In the genomic region with DNA sequence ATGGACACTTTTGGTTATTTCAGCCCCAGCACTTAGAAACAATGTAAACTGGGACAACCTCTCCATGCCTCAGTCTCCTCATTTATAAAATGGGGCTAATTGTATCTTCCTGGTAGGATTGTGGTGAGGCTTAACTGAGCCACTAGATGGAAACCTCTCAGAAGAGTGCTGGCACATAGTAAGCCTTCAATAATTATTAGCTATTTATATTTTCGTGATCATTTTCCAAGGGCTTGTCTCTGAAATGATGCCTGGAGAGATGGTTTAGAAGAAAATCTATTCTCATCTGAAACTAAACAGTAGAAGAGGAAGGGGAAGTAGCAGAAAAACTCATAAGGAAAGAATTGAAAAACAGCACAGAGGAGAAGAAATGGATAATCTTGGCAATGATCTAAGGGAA, we compare ENCODE assay signal across 19 cellular contexts. TPM values are rescaled to one million over a fixed set of nuclear protein-coding genes. Genes with fewer than 3 reads are reported as not detected.
DNase-seq lines count a peak whose midpoint lies in the region; ATAC-seq, FAIRE-seq and TF ChIP-seq lines count a peak whose summit lies in the region.
"Had no signal": no experiment of that assay in that cellular context is flagged by ENCODE, and none has a peak within 500 bp of the region (broad histone marks: within the 10 kb centered on the region; RNA-seq: fewer than 3 reads in every experiment).

No MANE protein-coding gene starts in this region.

- no peak for ATAC-seq in WTC11
- ATAC-seq in natural killer cell treated with Interleukin-12 subunit alpha and Interleukin-12 subunit beta and Interleukin-15 and Interleukin-18, amount 100 ng/mL, for 72 hours = no peak
- ATAC-seq: HCT116 had no signal

- peaks cover 4% of the 10 kb centered on the region for H3K9me3 Mint-ChIP-seq in activated CD4-positive, alpha-beta T cell treated with anti-CD3 and anti-CD28 coated beads, Interleukin-2, amount 10 ng/mL, durations not matched to agents 24 days and 14 days
- H3K9me3 Mint-ChIP-seq in WTC11 (no peaks in the 10 kb centered on the region), progenitor cell of endocrine pancreas (ENCODE audit: low read depth) (no peaks in the 10 kb centered on the region), neural progenitor cell (peaks cover 7% of the 10 kb centered on the region)
- no peaks in the 10 kb centered on the region for H3K9me3 Mint-ChIP-seq in natural killer cell treated with Interleukin-12 subunit alpha and Interleukin-12 subunit beta and Interleukin-15 and Interleukin-18, amount 100 ng/mL, for 72 hours

- TF ChIP-seq CTCF in D721Med (IDR thresholded peaks at IDR 0.05; ENCODE audit: insufficient read depth, missing control alignments) (no peak), WTC11 (IDR thresholded peaks at IDR 0.05) (no peak), progenitor cell of endocrine pancreas (IDR thresholded peaks at IDR 0.05; ENCODE audit: unreplicated experiment) (no peak), neural progenitor cell (IDR thresholded peaks at IDR 0.05) (no peak)

- POLR2A ChIA-PET in WTC11 (lab: Charles Lee) = no interaction called here

- intact Hi-C loops in activated CD4-positive, alpha-beta T cell treated with anti-CD3 and anti-CD28 coated beads, Interleukin-2, amount 10 ng/mL, durations not matched to agents 24 days and 14 days (cut with micrococcal nuclease) = loop anchor here (5.0 to 10.0 kb wide), 2 partner anchors 136 to 428 kb away; a partner anchor contains a TSS

- H3K36me3 Mint-ChIP-seq in activated CD4-positive, alpha-beta T cell treated with anti-CD3 and anti-CD28 coated beads, Interleukin-2, amount 10 ng/mL, durations not matched to agents 24 days and 14 days (ENCODE audit: low read depth) = no peaks in the 10 kb centered on the region
- no peaks in the 10 kb centered on the region; the same call in 1 of the 2 replicates for H3K36me3 Mint-ChIP-seq in WTC11
- peaks cover 6% of the 10 kb centered on the region for H3K36me3 Mint-ChIP-seq in natural killer cell treated with Interleukin-12 subunit alpha and Interleukin-12 subunit beta and Interleukin-15 and Interleukin-18, amount 100 ng/mL, for 72 hours
- no peaks in the 10 kb centered on the region for H3K36me3 Mint-ChIP-seq in progenitor cell of endocrine pancreas (ENCODE audit: insufficient read depth)
- H3K36me3 Mint-ChIP-seq in neural progenitor cell = no peaks in the 10 kb centered on the region

- no peaks in the 10 kb centered on the region for H3K9me3 ChIP-seq in neural progenitor cell (ENCODE audit: low read depth)

- H3K9ac ChIP-seq in neural progenitor cell = no peak overlapping the region

- H4K20me1 ChIP-seq in neural progenitor cell (ENCODE audit: low read depth) = peaks cover 66% of the 10 kb centered on the region

- no peak overlapping the region for H3K4me2 ChIP-seq in neural progenitor cell

- DNase-seq in activated CD4-positive, alpha-beta T cell treated with anti-CD3 and anti-CD28 coated beads, Interleukin-2, amount 10 ng/mL, durations not matched to agents 24 days and 14 days = no peak
- DNase-seq in activated CD4-positive, alpha-beta T cell treated with anti-CD3 and anti-CD28 coated beads for 1 hour = no peak
- DNase-seq in D721Med (ENCODE audit: insufficient read length, low spot score) (no peak), WTC11 (ENCODE audit: low spot score) (no peak), progenitor cell of endocrine pancreas (ENCODE audit: low spot score, unreplicated experiment) (no peak), neural progenitor cell (ENCODE audit: low spot score) (no peak), cerebellum (ENCODE audit: low spot score) (no peak)
- no peak for DNase-seq in natural killer cell treated with Interleukin-12 subunit alpha and Interleukin-12 subunit beta and Interleukin-15 and Interleukin-18, amount 100 ng/mL, for 72 hours (ENCODE audit: low spot score)
- DNase-seq: DND-41, KBM-7, NCI-H1092, NCI-H146, NCI-H2081, NCI-H748 treated with DMSO at 0.1 percent for 48 hours had no signal

- H2AFZ ChIP-seq in neural progenitor cell (replicated peaks) = no peak overlapping the region

- peaks cover 23% of the 10 kb centered on the region for H3K36me3 ChIP-seq in neural progenitor cell

- peak; percentile 95 for FAIRE-seq in D721Med (lab: Jason Lieb, UNC)
- FAIRE-seq: G401.6 had no signal

- peaks cover 99% of the 10 kb centered on the region for H3K27me3 ChIP-seq in neural progenitor cell

- H3K4me3 ChIP-seq in neural progenitor cell = no peak overlapping the region

- CTCF ChIA-PET in WTC11 (lab: Charles Lee) = interaction anchor here (2.7 to 4.9 kb wide), 4 partner anchors 10 to 136 kb away, joined by 10 to 45 read pairs (median 38); a partner anchor contains a TSS

- peaks cover 18% of the 10 kb centered on the region for H3K4me1 Mint-ChIP-seq in activated CD4-positive, alpha-beta T cell treated with anti-CD3 and anti-CD28 coated beads, Interleukin-2, amount 10 ng/mL, durations not matched to agents 24 days and 14 days
- peaks cover 58% of the 10 kb centered on the region for H3K4me1 Mint-ChIP-seq in WTC11
- peaks cover 6 to 8% of the 10 kb centered on the region in 2 donors for H3K4me1 Mint-ChIP-seq in natural killer cell treated with Interleukin-12 subunit alpha and Interleukin-12 subunit beta and Interleukin-15 and Interleukin-18, amount 100 ng/mL, for 72 hours (ENCODE audit: low read depth in 2 of 2)
- H3K4me1 Mint-ChIP-seq in progenitor cell of endocrine pancreas (ENCODE audit: low read depth) = peaks cover 5% of the 10 kb centered on the region
- H3K4me1 Mint-ChIP-seq in neural progenitor cell = peaks cover 17% of the 10 kb centered on the region

- H3K27ac Mint-ChIP-seq in activated CD4-positive, alpha-beta T cell treated with anti-CD3 and anti-CD28 coated beads, Interleukin-2, amount 10 ng/mL, durations not matched to agents 24 days and 14 days = no peak overlapping the region
- H3K27ac Mint-ChIP-seq in WTC11 = no peak overlapping the region
- no peak overlapping the region for H3K27ac Mint-ChIP-seq in natural killer cell treated with Interleukin-12 subunit alpha and Interleukin-12 subunit beta and Interleukin-15 and Interleukin-18, amount 100 ng/mL, for 72 hours
- H3K27ac Mint-ChIP-seq in progenitor cell of endocrine pancreas = no peak overlapping the region
- H3K27ac Mint-ChIP-seq in neural progenitor cell = no peak overlapping the region
- H3K27ac Mint-ChIP-seq: CD14-positive monocyte had no signal

- peaks cover 72% of the 10 kb centered on the region for H3F3A ChIP-seq in neural progenitor cell (ENCODE audit: low read depth)

- peak overlapping the region; percentile 0 for H3K4me3 Mint-ChIP-seq in activated CD4-positive, alpha-beta T cell treated with anti-CD3 and anti-CD28 coated beads, Interleukin-2, amount 10 ng/mL, durations not matched to agents 24 days and 14 days
- H3K4me3 Mint-ChIP-seq in WTC11 = no peak overlapping the region
- H3K4me3 Mint-ChIP-seq in natural killer cell treated with Interleukin-12 subunit alpha and Interleukin-12 subunit beta and Interleukin-15 and Interleukin-18, amount 100 ng/mL, for 72 hours = peak overlapping the region; percentile 2
- H3K4me3 Mint-ChIP-seq in progenitor cell of endocrine pancreas (ENCODE audit: low read depth) = no peak overlapping the region
- no peak overlapping the region for H3K4me3 Mint-ChIP-seq in neural progenitor cell

- peaks cover 45% of the 10 kb centered on the region for H3K4me1 ChIP-seq in neural progenitor cell

- H3K79me2 ChIP-seq in neural progenitor cell (ENCODE audit: low read depth) = peaks cover 22% of the 10 kb centered on the region

- peaks cover 83% of the 10 kb centered on the region for H3K27me3 Mint-ChIP-seq in activated CD4-positive, alpha-beta T cell treated with anti-CD3 and anti-CD28 coated beads, Interleukin-2, amount 10 ng/mL, durations not matched to agents 24 days and 14 days
- H3K27me3 Mint-ChIP-seq in WTC11 (ENCODE audit: low read depth) (peaks cover 98% of the 10 kb centered on the region), progenitor cell of endocrine pancreas (peaks cover 96% of the 10 kb centered on the region), neural progenitor cell (ENCODE audit: insufficient read depth, low read depth) (peaks cover 88% of the 10 kb centered on the region)
- H3K27me3 Mint-ChIP-seq in natural killer cell treated with Interleukin-12 subunit alpha and Interleukin-12 subunit beta and Interleukin-15 and Interleukin-18, amount 100 ng/mL, for 72 hours = peaks cover 54 to 65% of the 10 kb centered on the region in 2 donors

- H3K27ac ChIP-seq in neural progenitor cell = no peak overlapping the region
- H3K27ac ChIP-seq: SK-N-MC had no signal

TF ChIP-seq in WTC11, 78 proteins besides CTCF, POLR2A, EP300 and RAD21 (continues in another document):
- TF ChIP-seq GTF2I (CRISPR knock-in tag; conservative IDR thresholded peaks at IDR 0.05) = 0 out of 2 replicates have a peak, but pooled peaks have one; percentile 11
- no peak for TF ChIP-seq ESRRA (CRISPR knock-in tag; IDR thresholded peaks at IDR 0.05; ENCODE audit: borderline replicate concordance)
- TF ChIP-seq, protein P1, sequence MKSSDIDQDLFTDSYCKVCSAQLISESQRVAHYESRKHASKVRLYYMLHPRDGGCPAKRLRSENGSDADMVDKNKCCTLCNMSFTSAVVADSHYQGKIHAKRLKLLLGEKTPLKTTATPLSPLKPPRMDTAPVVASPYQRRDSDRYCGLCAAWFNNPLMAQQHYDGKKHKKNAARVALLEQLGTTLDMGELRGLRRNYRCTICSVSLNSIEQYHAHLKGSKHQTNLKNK (CRISPR knock-in tag; IDR thresholded peaks at IDR 0.05) = no peak

RNA-seq across cellular contexts. Expression of a gene that starts 6.8 kb away (rescaled TPM):
- total RNA-seq in activated CD4-positive, alpha-beta T cell treated with anti-CD3 and anti-CD28 coated beads, Interleukin-2, amount 10 ng/mL, durations not matched to agents 24 days and 14 days = not detected in 2 replicates
- total RNA-seq in WTC11 (2021) = 0.57 to 0.94 TPM (median 0.89 TPM) in 3 replicates
- not detected for total RNA-seq in natural killer cell treated with Interleukin-12 subunit alpha and Interleukin-12 subunit beta and Interleukin-15 and Interleukin-18, amount 100 ng/mL, for 72 hours
- total RNA-seq in progenitor cell of endocrine pancreas = not detected in 2 replicates
- total RNA-seq in neural progenitor cell (ENCODE audit: low replicate concordance) = 20.7 and 78.1 TPM in 2 replicates
- total RNA-seq in cerebellum = 2.0 TPM
- total RNA-seq: NCI-H460 had no signal

RNA-seq across cellular contexts. Expression of a gene that starts 46.5 kb away (rescaled TPM):
- not detected in 2 replicates for total RNA-seq in activated CD4-positive, alpha-beta T cell treated with anti-CD3 and anti-CD28 coated beads, Interleukin-2, amount 10 ng/mL, durations not matched to agents 24 days and 14 days
- total RNA-seq in WTC11 (2021) (0.22 TPM in 1 of 3 replicates, not detected in the others), progenitor cell of endocrine pancreas (not detected in 2 replicates), neural progenitor cell (ENCODE audit: low replicate concordance) (2.1 TPM in 1 of 2 replicates, not detected in the other), cerebellum (not detected)
- total RNA-seq in natural killer cell treated with Interleukin-12 subunit alpha and Interleukin-12 subunit beta and Interleukin-15 and Interleukin-18, amount 100 ng/mL, for 72 hours = not detected
- total RNA-seq: NCI-H460 had no signal

RNA-seq across cellular contexts. Expression of a gene that starts 52.0 kb away (rescaled TPM):
- not detected in 2 replicates for total RNA-seq in activated CD4-positive, alpha-beta T cell treated with anti-CD3 and anti-CD28 coated beads, Interleukin-2, amount 10 ng/mL, durations not matched to agents 24 days and 14 days
- total RNA-seq in WTC11 (2021) (not detected in 3 replicates), progenitor cell of endocrine pancreas (not detected in 2 replicates), neural progenitor cell (ENCODE audit: low replicate concordance) (0.12 and 2.2 TPM in 2 replicates), cerebellum (14.8 TPM)
- not detected for total RNA-seq in natural killer cell treated with Interleukin-12 subunit alpha and Interleukin-12 subunit beta and Interleukin-15 and Interleukin-18, amount 100 ng/mL, for 72 hours
- total RNA-seq: NCI-H460 had no signal

Comparison
In these comparisons a context has a peak if more than half of its experiments do, and no peak if none do; other contexts are left out.
1. H3K4me3 Mint-ChIP-seq: peak in activated CD4-positive, alpha-beta T cell treated with anti-CD3 and anti-CD28 coated beads, Interleukin-2, amount 10 ng/mL, durations not matched to agents 24 days and 14 days (single experiment) and natural killer cell treated with Interleukin-12 subunit alpha and Interleukin-12 subunit beta and Interleukin-15 and Interleukin-18, amount 100 ng/mL, for 72 hours (single experiment); none in WTC11 (single experiment), progenitor cell of endocrine pancreas (single experiment) and neural progenitor cell (single experiment).